ENCODE assay signal across 23 cellular contexts in the genomic region with DNA sequence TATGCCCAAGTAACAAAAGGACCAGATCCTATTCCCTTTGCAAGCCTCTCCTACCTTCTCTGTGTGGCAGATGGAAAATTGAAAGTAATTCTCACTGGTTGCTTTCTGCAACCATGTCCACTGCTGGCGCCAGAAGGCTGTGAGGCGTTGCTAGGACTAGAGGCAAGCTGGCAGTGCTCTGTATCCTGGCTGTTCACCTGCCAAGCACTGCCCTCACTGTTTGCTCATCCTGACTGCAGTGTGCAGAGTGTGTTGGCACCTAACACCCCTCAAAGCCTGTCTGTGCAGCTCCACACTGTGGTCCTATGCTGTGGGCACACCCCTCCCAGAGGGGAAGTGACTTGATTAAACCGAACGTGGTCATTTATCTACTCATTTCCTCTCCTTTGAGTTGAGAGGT.
"Had no signal": no experiment of that assay in that cellular context is flagged by ENCODE, and none has a peak within 500 bp of the region (broad histone marks: within the 10 kb centered on the region; RNA-seq: fewer than 3 reads in every experiment).

No MANE protein-coding gene starts in this region.

- DNase-seq: activated CD4-positive, alpha-beta memory T cell treated with anti-CD3 and anti-CD28 coated beads, Interleukin-2, amount 10 ng/mL, durations not matched to agents 7 days and 5 days; activated CD4-positive, alpha-beta T cell treated with anti-CD3 and anti-CD28 coated beads for 1 hour; activated CD4-positive, alpha-beta T cell treated with anti-CD3 and anti-CD28 coated beads, Interleukin-2, amount 10 ng/mL, durations not matched to agents 7 days and 5 days; activated naive CD4-positive, alpha-beta T cell; activated T-cell treated with anti-CD3 and anti-CD28 coated beads, Interleukin-2, amount 50 U/mL, for 48 hours; dermis blood vessel endothelial cell; effector CD4-positive, alpha-beta T cell; gastrocnemius medialis; immature natural killer cell; kidney; left colon; midbrain; naive thymus-derived CD8-positive, alpha-beta T cell; nucleus accumbens; stimulated activated naive CD4-positive, alpha-beta T cell; T-helper 2 cell had no signal

- H3K4me1 ChIP-seq: gastrocnemius medialis, parathyroid adenoma, right atrium auricular region, tibial nerve had no signal

- H3K9ac ChIP-seq: parathyroid adenoma had no signal

- H2AFZ ChIP-seq: parathyroid adenoma had no signal

- H3K9me3 ChIP-seq: gastrocnemius medialis, right atrium auricular region, tibial nerve had no signal

- ATAC-seq: activated naive CD4-positive, alpha-beta T cell treated with anti-CD3 and anti-CD28 coated beads, Interleukin-2, amount 50 U/mL, for 72 hours; gastrocnemius medialis; left colon; naive thymus-derived CD8-positive, alpha-beta T cell; WTC11 had no signal

- H3K27me3 ChIP-seq: gastrocnemius medialis, right atrium auricular region, tibial nerve had no signal

- H3K27ac ChIP-seq: gastrocnemius medialis, parathyroid adenoma, right atrium auricular region, tibial nerve had no signal

- FAIRE-seq: colon, endometrium, kidney had no signal

- H3K36me3 ChIP-seq: gastrocnemius medialis, right atrium auricular region, tibial nerve had no signal

- H3K79me2 ChIP-seq: parathyroid adenoma had no signal

- H3K4me3 ChIP-seq: gastrocnemius medialis, right atrium auricular region, tibial nerve had no signal
